1 cellular context compared by ENCODE assay signal in the genomic region with DNA sequence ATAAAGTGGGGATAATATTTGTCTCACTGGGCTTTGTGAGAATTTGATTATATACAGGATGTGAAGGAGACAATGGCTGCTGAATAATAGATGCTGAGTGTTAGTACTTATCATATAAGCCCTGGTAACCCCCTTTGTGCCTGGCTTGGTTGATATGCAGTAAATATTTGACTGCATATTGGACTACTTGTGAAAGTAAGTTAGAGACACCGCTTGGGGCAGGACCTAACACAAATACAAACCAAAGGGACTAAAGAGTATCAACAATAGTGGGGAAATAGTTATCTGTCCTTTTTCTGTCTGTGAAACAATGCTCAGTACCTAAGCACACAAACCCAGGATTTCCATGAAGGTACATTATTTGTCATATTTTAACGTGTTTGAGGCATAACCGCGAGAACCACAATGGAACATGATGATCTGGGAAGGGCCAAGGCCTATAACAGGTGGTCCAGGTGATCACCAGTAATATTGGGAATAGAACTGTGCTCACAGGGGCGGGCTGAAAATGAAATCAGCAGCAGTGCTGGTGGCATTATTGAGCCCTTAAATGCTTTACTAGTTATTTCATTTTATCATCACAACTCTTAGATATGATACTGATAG.
TF ChIP-seq lines count a peak whose summit lies in the region.

No MANE protein-coding gene starts in this region.

TF ChIP-seq in GM12878, 131 proteins besides CTCF, POLR2A, EP300 and RAD21 (continued from another document):
- TF ChIP-seq, protein P1, sequence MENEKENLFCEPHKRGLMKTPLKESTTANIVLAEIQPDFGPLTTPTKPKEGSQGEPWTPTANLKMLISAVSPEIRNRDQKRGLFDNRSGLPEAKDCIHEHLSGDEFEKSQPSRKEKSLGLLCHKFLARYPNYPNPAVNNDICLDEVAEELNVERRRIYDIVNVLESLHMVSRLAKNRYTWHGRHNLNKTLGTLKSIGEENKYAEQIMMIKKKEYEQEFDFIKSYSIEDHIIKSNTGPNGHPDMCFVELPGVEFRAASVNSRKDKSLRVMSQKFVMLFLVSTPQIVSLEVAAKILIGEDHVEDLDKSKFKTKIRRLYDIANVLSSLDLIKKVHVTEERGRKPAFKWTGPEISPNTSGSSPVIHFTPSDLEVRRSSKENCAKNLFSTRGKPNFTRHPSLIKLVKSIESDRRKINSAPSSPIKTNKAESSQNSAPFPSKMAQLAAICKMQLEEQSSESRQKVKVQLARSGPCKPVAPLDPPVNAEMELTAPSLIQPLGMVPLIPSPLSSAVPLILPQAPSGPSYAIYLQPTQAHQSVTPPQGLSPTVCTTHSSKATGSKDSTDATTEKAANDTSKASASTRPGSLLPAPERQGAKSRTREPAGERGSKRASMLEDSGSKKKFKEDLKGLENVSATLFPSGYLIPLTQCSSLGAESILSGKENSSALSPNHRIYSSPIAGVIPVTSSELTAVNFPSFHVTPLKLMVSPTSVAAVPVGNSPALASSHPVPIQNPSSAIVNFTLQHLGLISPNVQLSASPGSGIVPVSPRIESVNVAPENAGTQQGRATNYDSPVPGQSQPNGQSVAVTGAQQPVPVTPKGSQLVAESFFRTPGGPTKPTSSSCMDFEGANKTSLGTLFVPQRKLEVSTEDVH (IDR thresholded peaks at IDR 0.05; ENCODE audit: low read depth, partially characterized antibody): no peak
- TF ChIP-seq CHD1 (IDR thresholded peaks at IDR 0.05; ENCODE audit: low read depth, low read length) (no peak), DPF2 (IDR thresholded peaks at IDR 0.05) (peak; percentile 10; the same call in 1 of the 2 replicates), WRNIP1 (IDR thresholded peaks at IDR 0.05; ENCODE audit: borderline replicate concordance, low read depth, low read length) (no peak), HDAC2 (IDR thresholded peaks at IDR 0.05) (no peak), TCF12 (IDR thresholded peaks at IDR 0.05; ENCODE audit: low read depth, low read length) (peak; percentile 31; the same call in 1 of the 2 replicates), NFXL1 (IDR thresholded peaks at IDR 0.05; ENCODE audit: borderline replicate concordance) (no peak), TCF3 (IDR thresholded peaks at IDR 0.05; ENCODE audit: borderline replicate concordance, insufficient read depth, low read depth, low read length) (peak; percentile 72; the same call in 1 of the 2 replicates), KDM1A (IDR thresholded peaks at IDR 0.05; ENCODE audit: borderline replicate concordance) (no peak), USF1 (IDR thresholded peaks at IDR 0.05; ENCODE audit: borderline replicate concordance, extremely low read length, insufficient read depth, low read depth, low read length) (no peak), SREBF1 (IDR thresholded peaks at IDR 0.05; ENCODE audit: low read length) (no peak), ZBED1 (IDR thresholded peaks at IDR 0.05; ENCODE audit: borderline replicate concordance) (peak; percentile 52; the same call in 1 of the 2 replicates), YY1 (IDR thresholded peaks at IDR 0.05; ENCODE audit: low read depth, low read length) (no peak), BCL11A (IDR thresholded peaks at IDR 0.05; ENCODE audit: low read depth, low read length) (no peak), IKZF1 (conservative IDR thresholded peaks at IDR 0.05) (peak; percentile 34; the same call in 1 of the 2 replicates)
- TF ChIP-seq, protein P2, sequence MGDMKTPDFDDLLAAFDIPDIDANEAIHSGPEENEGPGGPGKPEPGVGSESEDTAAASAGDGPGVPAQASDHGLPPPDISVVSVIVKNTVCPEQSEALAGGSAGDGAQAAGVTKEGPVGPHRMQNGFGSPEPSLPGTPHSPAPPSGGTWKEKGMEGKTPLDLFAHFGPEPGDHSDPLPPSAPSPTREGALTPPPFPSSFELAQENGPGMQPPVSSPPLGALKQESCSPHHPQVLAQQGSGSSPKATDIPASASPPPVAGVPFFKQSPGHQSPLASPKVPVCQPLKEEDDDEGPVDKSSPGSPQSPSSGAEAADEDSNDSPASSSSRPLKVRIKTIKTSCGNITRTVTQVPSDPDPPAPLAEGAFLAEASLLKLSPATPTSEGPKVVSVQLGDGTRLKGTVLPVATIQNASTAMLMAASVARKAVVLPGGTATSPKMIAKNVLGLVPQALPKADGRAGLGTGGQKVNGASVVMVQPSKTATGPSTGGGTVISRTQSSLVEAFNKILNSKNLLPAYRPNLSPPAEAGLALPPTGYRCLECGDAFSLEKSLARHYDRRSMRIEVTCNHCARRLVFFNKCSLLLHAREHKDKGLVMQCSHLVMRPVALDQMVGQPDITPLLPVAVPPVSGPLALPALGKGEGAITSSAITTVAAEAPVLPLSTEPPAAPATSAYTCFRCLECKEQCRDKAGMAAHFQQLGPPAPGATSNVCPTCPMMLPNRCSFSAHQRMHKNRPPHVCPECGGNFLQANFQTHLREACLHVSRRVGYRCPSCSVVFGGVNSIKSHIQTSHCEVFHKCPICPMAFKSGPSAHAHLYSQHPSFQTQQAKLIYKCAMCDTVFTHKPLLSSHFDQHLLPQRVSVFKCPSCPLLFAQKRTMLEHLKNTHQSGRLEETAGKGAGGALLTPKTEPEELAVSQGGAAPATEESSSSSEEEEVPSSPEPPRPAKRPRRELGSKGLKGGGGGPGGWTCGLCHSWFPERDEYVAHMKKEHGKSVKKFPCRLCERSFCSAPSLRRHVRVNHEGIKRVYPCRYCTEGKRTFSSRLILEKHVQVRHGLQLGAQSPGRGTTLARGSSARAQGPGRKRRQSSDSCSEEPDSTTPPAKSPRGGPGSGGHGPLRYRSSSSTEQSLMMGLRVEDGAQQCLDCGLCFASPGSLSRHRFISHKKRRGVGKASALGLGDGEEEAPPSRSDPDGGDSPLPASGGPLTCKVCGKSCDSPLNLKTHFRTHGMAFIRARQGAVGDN (IDR thresholded peaks at IDR 0.05): 0 out of 2 replicates have a peak, but pooled peaks have one; percentile 26
- TF ChIP-seq, protein P3, sequence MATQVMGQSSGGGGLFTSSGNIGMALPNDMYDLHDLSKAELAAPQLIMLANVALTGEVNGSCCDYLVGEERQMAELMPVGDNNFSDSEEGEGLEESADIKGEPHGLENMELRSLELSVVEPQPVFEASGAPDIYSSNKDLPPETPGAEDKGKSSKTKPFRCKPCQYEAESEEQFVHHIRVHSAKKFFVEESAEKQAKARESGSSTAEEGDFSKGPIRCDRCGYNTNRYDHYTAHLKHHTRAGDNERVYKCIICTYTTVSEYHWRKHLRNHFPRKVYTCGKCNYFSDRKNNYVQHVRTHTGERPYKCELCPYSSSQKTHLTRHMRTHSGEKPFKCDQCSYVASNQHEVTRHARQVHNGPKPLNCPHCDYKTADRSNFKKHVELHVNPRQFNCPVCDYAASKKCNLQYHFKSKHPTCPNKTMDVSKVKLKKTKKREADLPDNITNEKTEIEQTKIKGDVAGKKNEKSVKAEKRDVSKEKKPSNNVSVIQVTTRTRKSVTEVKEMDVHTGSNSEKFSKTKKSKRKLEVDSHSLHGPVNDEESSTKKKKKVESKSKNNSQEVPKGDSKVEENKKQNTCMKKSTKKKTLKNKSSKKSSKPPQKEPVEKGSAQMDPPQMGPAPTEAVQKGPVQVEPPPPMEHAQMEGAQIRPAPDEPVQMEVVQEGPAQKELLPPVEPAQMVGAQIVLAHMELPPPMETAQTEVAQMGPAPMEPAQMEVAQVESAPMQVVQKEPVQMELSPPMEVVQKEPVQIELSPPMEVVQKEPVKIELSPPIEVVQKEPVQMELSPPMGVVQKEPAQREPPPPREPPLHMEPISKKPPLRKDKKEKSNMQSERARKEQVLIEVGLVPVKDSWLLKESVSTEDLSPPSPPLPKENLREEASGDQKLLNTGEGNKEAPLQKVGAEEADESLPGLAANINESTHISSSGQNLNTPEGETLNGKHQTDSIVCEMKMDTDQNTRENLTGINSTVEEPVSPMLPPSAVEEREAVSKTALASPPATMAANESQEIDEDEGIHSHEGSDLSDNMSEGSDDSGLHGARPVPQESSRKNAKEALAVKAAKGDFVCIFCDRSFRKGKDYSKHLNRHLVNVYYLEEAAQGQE (IDR thresholded peaks at IDR 0.05; ENCODE audit: low read depth, low read length): no peak
